Comparison of ENCODE assay signal across 9 cellular contexts in genomic region chr20:49541733-49542513, GRCh38. TPM values are rescaled to one million over a fixed set of nuclear protein-coding genes. Genes with fewer than 3 reads are reported as not detected.
DNase-seq lines count a peak whose midpoint lies in the region; ATAC-seq and TF ChIP-seq lines count a peak whose summit lies in the region.
"Had no signal": no experiment of that assay in that cellular context is flagged by ENCODE, and none has a peak within 500 bp of the region (broad histone marks: within the 10 kb centered on the region; RNA-seq: fewer than 3 reads in every experiment).

No MANE protein-coding gene starts in this region.

- H3K36me3 ChIP-seq in KMS-11 (ENCODE audit: insufficient read depth) (no peaks in the 10 kb centered on the region), neural progenitor cell (peaks cover 6% of the 10 kb centered on the region), testis (ENCODE audit: low read depth, missing control alignments) (no peaks in the 10 kb centered on the region)

- H3K79me2 ChIP-seq in KMS-11 (ENCODE audit: insufficient read depth, low read depth) (no peaks in the 10 kb centered on the region), neural progenitor cell (ENCODE audit: low read depth) (no peaks in the 10 kb centered on the region)

- H3K4me3 ChIP-seq in KMS-11 (IDR thresholded peaks at IDR 0.05; ENCODE audit: insufficient read depth, low read depth, low read length) (no peak overlapping the region), fibroblast of mammary gland (ENCODE audit: control insufficient read depth, low read depth, low read length) (no peak overlapping the region), neural progenitor cell (no peak overlapping the region), testis (no peak overlapping the region)

- H3K4me2 ChIP-seq in KMS-11: no peak overlapping the region
- H3K4me2 ChIP-seq in neural progenitor cell: no peak overlapping the region

- TF ChIP-seq CTCF in KMS-11 (conservative IDR thresholded peaks at IDR 0.05; ENCODE audit: low read depth, low read length) (peak; percentile 96), fibroblast of mammary gland (conservative IDR thresholded peaks at IDR 0.05; ENCODE audit: control insufficient read depth, insufficient read depth, low read depth, low read length) (peak; percentile 85), neural progenitor cell (IDR thresholded peaks at IDR 0.05) (peak; percentile 95), testis (IDR thresholded peaks at IDR 0.05) (peak; percentile 91 to 96 (median 93))

- no peak overlapping the region for H3K4me3 Mint-ChIP-seq in neural progenitor cell

- peaks cover 3% of the 10 kb centered on the region for H3K4me1 Mint-ChIP-seq in neural progenitor cell

- TF ChIP-seq POLR2A in testis (IDR thresholded peaks at IDR 0.05): no peak

- no peaks in the 10 kb centered on the region for H3K4me1 ChIP-seq in KMS-11 (ENCODE audit: low read depth, poor library complexity, severe bottlenecking)
- no peaks in the 10 kb centered on the region for H3K4me1 ChIP-seq in neural progenitor cell
- no peaks in the 10 kb centered on the region for H3K4me1 ChIP-seq in testis

- 44 to 46% methylated on average over 14 to 18 of the region's 18 CpGs for WGBS in testis, 2 donors

- H4K20me1 ChIP-seq in KMS-11 (ENCODE audit: insufficient read depth) (no peaks in the 10 kb centered on the region), neural progenitor cell (ENCODE audit: low read depth) (no peaks in the 10 kb centered on the region)

- peaks cover 14% of the 10 kb centered on the region for H3F3A ChIP-seq in neural progenitor cell (ENCODE audit: low read depth)

- H3K27ac Mint-ChIP-seq in neural progenitor cell: peak overlapping the region; percentile 62
- H3K27ac Mint-ChIP-seq: IgD-negative memory B cell had no signal

- H3K27me3 ChIP-seq in KMS-11 (ENCODE audit: insufficient read depth, low read depth) (no peaks in the 10 kb centered on the region), neural progenitor cell (no peaks in the 10 kb centered on the region), testis (no peaks in the 10 kb centered on the region)

- peaks cover 2% of the 10 kb centered on the region for H3K27me3 Mint-ChIP-seq in neural progenitor cell (ENCODE audit: insufficient read depth, low read depth)

- H3K27ac ChIP-seq in KMS-11 (no peak overlapping the region), neural progenitor cell (no peak overlapping the region), testis (no peak overlapping the region)

- no peaks in the 10 kb centered on the region for H3K9me3 ChIP-seq in neural progenitor cell (ENCODE audit: low read depth)
- H3K9me3 ChIP-seq in testis: no peaks in the 10 kb centered on the region

- H3K9ac ChIP-seq in KMS-11: no peak overlapping the region
- H3K9ac ChIP-seq in neural progenitor cell: no peak overlapping the region

- H2AFZ ChIP-seq in KMS-11 (ENCODE audit: low read depth) (no peak overlapping the region), neural progenitor cell (replicated peaks) (no peak overlapping the region)

- peaks cover 12% of the 10 kb centered on the region for H3K9me3 Mint-ChIP-seq in neural progenitor cell

- H3K36me3 Mint-ChIP-seq in neural progenitor cell: peaks cover 31% of the 10 kb centered on the region

- ATAC-seq in GM19035 (IDR thresholded peaks at IDR 0.05; ENCODE audit: unreplicated experiment): no peak

- DNase-seq in D341Med (ENCODE audit: low spot score) (peak; percentile 83), OCI-M1 (lab: John Stamatoyannopoulos, UW) (peak; percentile 88), activated T-cell treated with anti-CD3 and anti-CD28 coated beads for 48 hours (ENCODE audit: low read depth) (peak; percentile 68), fibroblast of mammary gland (ENCODE audit: low read depth) (peak; percentile 76), neural progenitor cell (ENCODE audit: low spot score) (peak; percentile 88), testis (peak; percentile 85)

- intact Hi-C loops in testis (cut with DNase I; ENCODE audit: low total_unique reads): loop anchor here (5.0 kb wide), 1 partner anchor 65 kb away; no protein-coding TSS in a partner anchor

RNA-seq across cellular contexts. Expression of gene PTGIS, which starts 26.0 kb away (rescaled TPM):
- 31.3 and 35.6 TPM in 2 replicates for total RNA-seq in neural progenitor cell (ENCODE audit: low replicate concordance)
- total RNA-seq in testis: 10 to 100 TPM; 12.2 to 13.0 TPM
- 30.3 TPM for polyA plus RNA-seq in testis (ENCODE audit: insufficient read depth, low read depth, low replicate concordance)
- polyA plus RNA-seq: IgD-negative memory B cell had no signal

RNA-seq across cellular contexts. Expression of gene KCNB1, which starts 59.5 kb away (rescaled TPM):
- total RNA-seq in neural progenitor cell (ENCODE audit: low replicate concordance): 0.97 and 1.0 TPM in 2 replicates
- total RNA-seq in testis: 1 to 10 TPM; 2.3 to 4.6 TPM
- 1.5 TPM for polyA plus RNA-seq in testis (ENCODE audit: insufficient read depth, low read depth, low replicate concordance)
- polyA plus RNA-seq: IgD-negative memory B cell had no signal
